Comparison of ENCODE assay signal across 1 cellular context in genomic region chr6:70838907-70839285, GRCh38.
TF ChIP-seq lines count a peak whose summit lies in the region.

No MANE protein-coding gene starts in this region.

TF ChIP-seq in GM12878, 131 proteins besides CTCF, POLR2A, EP300 and RAD21 (continued from another document):
- TF ChIP-seq ZSCAN29 (IDR thresholded peaks at IDR 0.05), result no peak
- TF ChIP-seq TARDBP (IDR thresholded peaks at IDR 0.05; ENCODE audit: borderline replicate concordance), result no peak
- no peak for TF ChIP-seq PAX5 (IDR thresholded peaks at IDR 0.05; ENCODE audit: borderline replicate concordance, low read depth, low read length)
- TF ChIP-seq MAX (IDR thresholded peaks at IDR 0.05; ENCODE audit: low read depth, low read length), result no peak
- no peak for TF ChIP-seq SMAD1 (IDR thresholded peaks at IDR 0.05; ENCODE audit: low read depth, partially characterized antibody)
- TF ChIP-seq BMI1 (IDR thresholded peaks at IDR 0.05; ENCODE audit: borderline replicate concordance), result no peak
- no peak for TF ChIP-seq FOXK2 (IDR thresholded peaks at IDR 0.05)
